Comparison of ENCODE assay signal across 19 cellular contexts in genomic region chr6:16667509-16667908, GRCh38.
"Had no signal": no experiment of that assay in that cellular context is flagged by ENCODE, and none has a peak within 500 bp of the region (broad histone marks: within the 10 kb centered on the region; RNA-seq: fewer than 3 reads in every experiment).

No MANE protein-coding gene starts in this region.

- H3K27ac Mint-ChIP-seq: activated naive CD4-positive, alpha-beta T cell treated with anti-CD3 and anti-CD28 coated beads for 36 hours; progenitor cell of endocrine pancreas had no signal

- H3K9me3 ChIP-seq: body of pancreas, mucosa of descending colon, suprapubic skin, upper lobe of left lung had no signal

- H3K27me3 Mint-ChIP-seq: activated CD4-positive, alpha-beta T cell treated with anti-CD3 and anti-CD28 coated beads, Interleukin-2, amount 10 ng/mL, durations not matched to agents 7 days and 5 days; central memory CD8-positive, alpha-beta T cell; naive thymus-derived CD8-positive, alpha-beta T cell; progenitor cell of endocrine pancreas; T-cell had no signal

- H3K9me3 Mint-ChIP-seq: activated T-cell treated with anti-CD3 and anti-CD28 coated beads, Interleukin-2, amount 50 U/mL, for 72 hours; central memory CD8-positive, alpha-beta T cell had no signal

- H3K27ac ChIP-seq: body of pancreas, SK-N-MC, suprapubic skin, upper lobe of left lung had no signal

- DNase-seq: activated CD4-positive, alpha-beta T cell treated with anti-CD3 and anti-CD28 coated beads, Interleukin-2, amount 10 ng/mL, durations not matched to agents 7 days and 5 days; activated CD8-positive, alpha-beta memory T cell treated with anti-CD3 and anti-CD28 coated beads, Interleukin-2, amount 50 U/mL, for 4 hours; activated naive CD4-positive, alpha-beta T cell treated with anti-CD3 and anti-CD28 coated beads for 36 hours; activated T-cell treated with anti-CD3 and anti-CD28 coated beads, Interleukin-2, amount 50 U/mL, for 72 hours; body of pancreas; dermis blood vessel endothelial cell; mucosa of descending colon; naive thymus-derived CD8-positive, alpha-beta T cell; nucleus accumbens; right cardiac atrium; stimulated activated CD4-positive, alpha-beta T cell treated with anti-CD3 and anti-CD28 coated beads, Interleukin-2, amount 100 ng/mL, for 24 hours; stimulated activated naive CD4-positive, alpha-beta T cell treated with Interleukin-2 at 50 U/mL for 16 hours; T-cell; upper lobe of left lung had no signal

- H3K27me3 ChIP-seq: body of pancreas, suprapubic skin, upper lobe of left lung had no signal

- ATAC-seq: activated T-cell treated with anti-CD3 and anti-CD28 coated beads, Interleukin-2, amount 50 U/mL, for 72 hours; body of pancreas; mucosa of descending colon; naive thymus-derived CD8-positive, alpha-beta T cell; right cardiac atrium; T-cell had no signal

- H3K4me3 Mint-ChIP-seq: activated CD4-positive, alpha-beta T cell treated with anti-CD3 and anti-CD28 coated beads, Interleukin-2, amount 10 ng/mL, durations not matched to agents 7 days and 5 days; activated naive CD4-positive, alpha-beta T cell treated with anti-CD3 and anti-CD28 coated beads for 36 hours; activated T-cell treated with anti-CD3 and anti-CD28 coated beads, Interleukin-2, amount 50 U/mL, for 72 hours; central memory CD8-positive, alpha-beta T cell; naive thymus-derived CD8-positive, alpha-beta T cell; T-cell had no signal

- H3K4me3 ChIP-seq: body of pancreas, lung, mucosa of descending colon, SK-N-MC, suprapubic skin, upper lobe of left lung had no signal

- H3K36me3 ChIP-seq: suprapubic skin, upper lobe of left lung had no signal
